24 cellular contexts compared by ENCODE assay signal in the genomic region with DNA sequence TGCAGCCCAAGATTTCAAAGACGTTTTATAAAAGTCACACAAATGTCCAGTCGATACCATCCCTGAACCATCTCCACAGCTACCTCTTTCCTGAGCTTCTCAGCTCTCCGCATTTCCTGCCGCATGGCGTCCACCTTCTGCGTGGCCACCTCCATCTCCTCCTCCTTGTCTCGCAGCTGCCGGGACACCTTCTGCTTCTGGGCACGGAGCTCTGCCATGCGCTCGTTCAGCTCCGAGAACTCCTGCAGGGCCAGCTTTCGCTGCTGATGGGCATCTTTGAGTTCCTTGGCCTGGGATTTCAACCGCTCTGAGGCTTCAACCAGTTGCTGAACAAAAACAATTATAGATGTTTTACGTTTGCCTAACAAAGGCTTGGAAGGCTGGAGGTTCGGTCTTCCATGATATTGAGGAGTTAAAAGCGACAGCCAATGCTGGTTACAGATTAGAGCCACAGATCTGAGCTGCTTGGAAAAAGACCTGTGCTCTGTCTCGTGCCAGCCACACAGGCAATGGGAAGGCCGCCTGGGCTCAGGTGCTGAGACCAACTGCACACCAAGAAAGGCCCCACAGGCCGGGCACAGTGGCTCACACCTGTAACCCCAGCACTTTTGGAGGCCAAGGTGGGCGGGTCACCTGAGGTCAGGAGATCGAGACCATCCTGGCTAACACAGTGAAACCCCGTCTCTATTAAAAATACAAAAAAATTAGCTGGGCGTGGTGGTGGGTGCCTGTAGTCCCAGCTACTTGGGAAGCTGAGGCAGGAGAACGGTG. TPM values are rescaled to one million over a fixed set of nuclear protein-coding genes. Genes with fewer than 3 reads are reported as not detected.
"Had no signal": no experiment of that assay in that cellular context is flagged by ENCODE, and none has a peak within 500 bp of the region (broad histone marks: within the 10 kb centered on the region; RNA-seq: fewer than 3 reads in every experiment).

No MANE protein-coding gene starts in this region.

- H3K4me3 Mint-ChIP-seq: activated CD4-positive, alpha-beta memory T cell treated with anti-CD3 and anti-CD28 coated beads, Interleukin-2, amount 10 ng/mL, durations not matched to agents 7 days and 5 days; activated T-helper 17 cell treated with anti-CD3 and anti-CD28 coated beads, Interleukin-2, amount 50 U/mL, for 72 hours; T-cell had no signal

- H3K27me3 ChIP-seq: ascending aorta, body of pancreas had no signal

- H3K4me3 ChIP-seq: ascending aorta, body of pancreas, PC-9 had no signal

- H2AFZ ChIP-seq: PC-9 had no signal

- ATAC-seq: activated T-helper 17 cell treated with anti-CD3 and anti-CD28 coated beads, Interleukin-2, amount 50 U/mL, for 72 hours; body of pancreas; T-cell had no signal

- H3K27me3 Mint-ChIP-seq: activated CD4-positive, alpha-beta memory T cell treated with anti-CD3 and anti-CD28 coated beads, Interleukin-2, amount 10 ng/mL, durations not matched to agents 7 days and 5 days; activated T-helper 17 cell treated with anti-CD3 and anti-CD28 coated beads, Interleukin-2, amount 50 U/mL, for 72 hours; T-cell had no signal

- DNase-seq: activated CD4-positive, alpha-beta memory T cell treated with anti-CD3 and anti-CD28 coated beads, Interleukin-2, amount 10 ng/mL, durations not matched to agents 7 days and 5 days; activated CD4-positive, alpha-beta T cell treated with anti-CD3 and anti-CD28 coated beads, Interleukin-2, amount 50 U/mL, for 1 hour; activated CD4-positive, CD25-positive, alpha-beta regulatory T cell; activated gamma-delta T cell; activated naive CD4-positive, alpha-beta T cell treated with anti-CD3 and anti-CD28 coated beads, Interleukin-2, amount 50 U/mL, for 16 hours; activated T-cell treated with anti-CD3 and anti-CD28 coated beads for 4 hours; activated T-cell treated with anti-CD3 and anti-CD28 coated beads, Interleukin-2, amount 50 U/mL, for 48 hours; amniotic stem cell; central memory CD4-positive, alpha-beta T cell; KG1; NCI-H1048; NCI-H187 treated with DMSO at 0.1 percent for 48 hours; NCI-H2081 treated with DMSO at 0.1 percent for 48 hours; NCI-H446; SIG-M5; T-cell; T-helper 2 cell; T1000 had no signal

- H3K4me2 ChIP-seq: PC-9 had no signal

- H3K9me3 Mint-ChIP-seq: activated CD4-positive, alpha-beta memory T cell treated with anti-CD3 and anti-CD28 coated beads, Interleukin-2, amount 10 ng/mL, durations not matched to agents 7 days and 5 days; activated T-helper 17 cell treated with anti-CD3 and anti-CD28 coated beads, Interleukin-2, amount 50 U/mL, for 72 hours; T-cell had no signal

- H3K27ac ChIP-seq: ascending aorta, body of pancreas, PC-9 had no signal

- H3K27ac Mint-ChIP-seq: activated CD4-positive, alpha-beta memory T cell treated with anti-CD3 and anti-CD28 coated beads, Interleukin-2, amount 10 ng/mL, durations not matched to agents 7 days and 5 days; activated T-helper 17 cell treated with anti-CD3 and anti-CD28 coated beads, Interleukin-2, amount 50 U/mL, for 72 hours; T-cell had no signal

- H3K4me1 ChIP-seq: ascending aorta, body of pancreas had no signal

- H3K9me3 ChIP-seq: ascending aorta, body of pancreas had no signal

- H3K4me1 Mint-ChIP-seq: activated CD4-positive, alpha-beta memory T cell treated with anti-CD3 and anti-CD28 coated beads, Interleukin-2, amount 10 ng/mL, durations not matched to agents 7 days and 5 days; activated T-helper 17 cell treated with anti-CD3 and anti-CD28 coated beads, Interleukin-2, amount 50 U/mL, for 72 hours; T-cell had no signal

RNA-seq across cellular contexts. Expression of a gene that starts 49.6 kb away (rescaled TPM):
- total RNA-seq: LHCN-M2, M059J had no signal
